In the genomic region with DNA sequence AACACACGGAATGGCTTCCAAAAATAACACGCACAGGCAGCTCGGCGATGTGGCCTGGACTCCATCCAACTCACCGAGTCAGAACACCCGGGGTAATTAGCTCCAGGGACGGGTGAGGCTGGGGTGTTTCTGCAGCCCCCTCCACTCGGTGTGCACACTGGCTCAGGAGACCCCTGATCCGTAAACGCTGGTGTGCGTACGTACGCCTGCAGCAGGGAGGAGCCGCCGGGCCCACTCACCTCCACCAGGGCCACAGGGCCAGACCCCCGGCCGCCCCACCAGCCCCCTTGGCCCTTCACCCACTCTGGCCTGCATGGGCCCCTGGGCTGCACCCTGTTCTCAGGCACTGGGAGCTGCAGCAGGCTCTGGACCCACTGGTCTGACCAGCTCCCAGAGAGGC, we compare ENCODE assay signal across 22 cellular contexts. TPM values are rescaled to one million over a fixed set of nuclear protein-coding genes. Genes with fewer than 3 reads are reported as not detected.
"Had no signal": no experiment of that assay in that cellular context is flagged by ENCODE, and none has a peak within 500 bp of the region (broad histone marks: within the 10 kb centered on the region; RNA-seq: fewer than 3 reads in every experiment).

No MANE protein-coding gene starts in this region.

- DNase-seq: Karpas-422, KG1, MG63, NCI-H1092 treated with DMSO at 0.1 percent for 48 hours, NCI-H1436, NCI-H187, NCI-H2029, NCI-H2081 treated with DMSO at 0.1 percent for 48 hours, NCI-H2171, NCI-H226, NCI-H446, NCI-H510A, NCI-H524 treated with DMSO at 0.1 percent for 48 hours, NCI-H69, NCI-H774, RPMI8226, SHP77, SK-N-SH, SW 1271 had no signal

- H3K36me3 ChIP-seq: MG63 had no signal

- H3K9ac ChIP-seq: SK-N-SH had no signal

- FAIRE-seq: RCC 7860 had no signal

- H3K27me3 ChIP-seq: MG63 had no signal

- H3K4me3 ChIP-seq: MG63 had no signal

- H3K9me3 ChIP-seq: MG63, SK-N-SH had no signal

RNA-seq across cellular contexts. Expression of a gene that starts 22.4 kb away (rescaled TPM):
- total RNA-seq: HT-29, SK-MEL-5 had no signal
- polyA plus RNA-seq: SK-N-SH had no signal

RNA-seq across cellular contexts. Expression of a gene that starts 30.0 kb away (rescaled TPM):
- total RNA-seq: HT-29, SK-MEL-5 had no signal
- polyA plus RNA-seq: SK-N-SH had no signal
